8 cellular contexts compared by ENCODE assay signal in genomic region chr12:92363295-92364146, GRCh38.
DNase-seq lines count a peak whose midpoint lies in the region; ATAC-seq and TF ChIP-seq lines count a peak whose summit lies in the region.

No MANE protein-coding gene starts in this region.

- CTCF ChIA-PET in CD8-positive, alpha-beta memory T cell (lab: Charles Lee): interaction anchor here (0.8 to 1.9 kb wide), 7 partner anchors 11 to 219 kb away, joined by 3 to 5 read pairs (median 4); no protein-coding TSS in a partner anchor

- intact Hi-C loops in vagina (cut with DNase I): no loop called here

- peak; percentile 9 to 75 (median 39) for DNase-seq in CD8-positive, alpha-beta memory T cell
- peak; percentile 38 for DNase-seq in activated CD4-positive, CD25-positive, alpha-beta regulatory T cell treated with anti-CD3 and anti-CD28 coated beads, Interleukin-2, amount 50 U/mL, for 72 hours
- peak; percentile 9 to 18 (median 17) for DNase-seq in effector memory CD8-positive, alpha-beta T cell
- DNase-seq in vagina (ENCODE audit: extremely low spot score in 2 of 2) (no peak), occipital lobe (lab: John Stamatoyannopoulos, UW) (no peak)

- no peaks in the 10 kb centered on the region for H3K27me3 Mint-ChIP-seq in CD8-positive, alpha-beta memory T cell
- no peaks in the 10 kb centered on the region for H3K27me3 Mint-ChIP-seq in effector memory CD8-positive, alpha-beta T cell
- no peaks in the 10 kb centered on the region for H3K27me3 Mint-ChIP-seq in nephron (ENCODE audit: low read depth)

- peaks cover 55 to 69% (median 64%) of the 10 kb centered on the region in 3 donors for H3K4me1 Mint-ChIP-seq in CD8-positive, alpha-beta memory T cell
- peaks cover 36 to 47% of the 10 kb centered on the region in 2 donors for H3K4me1 Mint-ChIP-seq in effector memory CD8-positive, alpha-beta T cell (ENCODE audit: low read depth in 2 of 2)
- H3K4me1 Mint-ChIP-seq in nephron: peaks cover 68% of the 10 kb centered on the region

- no peaks in the 10 kb centered on the region for H3K9me3 ChIP-seq in CD8-positive, alpha-beta memory T cell (ENCODE audit: low read length)
- H3K9me3 ChIP-seq in vagina: no peaks in the 10 kb centered on the region

- peaks cover 0 to 20% (median 2%) of the 10 kb centered on the region in 3 donors for H3K36me3 Mint-ChIP-seq in CD8-positive, alpha-beta memory T cell
- H3K36me3 Mint-ChIP-seq in effector memory CD8-positive, alpha-beta T cell (ENCODE audit: insufficient read depth): peaks cover 4% of the 10 kb centered on the region
- H3K36me3 Mint-ChIP-seq in nephron (ENCODE audit: low read depth): no peaks in the 10 kb centered on the region

- H3K4me1 ChIP-seq in CD8-positive, alpha-beta memory T cell (ENCODE audit: insufficient read depth, low read length): peaks cover 65% of the 10 kb centered on the region
- H3K4me1 ChIP-seq in vagina: peaks cover 19% of the 10 kb centered on the region

- peak overlapping the region; percentile 35 for H3K4me3 ChIP-seq in CD8-positive, alpha-beta memory T cell (ENCODE audit: low read length)
- H3K4me3 ChIP-seq in vagina: peak overlapping the region; percentile 14 to 27

- ATAC-seq in GM19397 (IDR thresholded peaks at IDR 0.05; ENCODE audit: unreplicated experiment) (peak; percentile 53), HG03469 (IDR thresholded peaks at IDR 0.05; ENCODE audit: unreplicated experiment) (peak; percentile 43)
- peak; percentile 46 for ATAC-seq in effector memory CD8-positive, alpha-beta T cell (replicated peaks)

- H3K9me3 Mint-ChIP-seq in CD8-positive, alpha-beta memory T cell: peaks cover 12 to 18% (median 15%) of the 10 kb centered on the region in 5 donors
- peaks cover 0 to 5% of the 10 kb centered on the region in 2 donors for H3K9me3 Mint-ChIP-seq in effector memory CD8-positive, alpha-beta T cell
- H3K9me3 Mint-ChIP-seq in nephron: no peaks in the 10 kb centered on the region

- H3K27me3 ChIP-seq in CD8-positive, alpha-beta memory T cell (ENCODE audit: insufficient read depth, low read length, poor library complexity, severe bottlenecking): no peaks in the 10 kb centered on the region
- H3K27me3 ChIP-seq in vagina: no peaks in the 10 kb centered on the region

- POLR2A ChIA-PET in CD8-positive, alpha-beta memory T cell (lab: Charles Lee): interaction anchor here (1.5 to 2.7 kb wide), 3 partner anchors 35 to 218 kb away, joined by 3 to 24 read pairs (median 6); partner anchors contain the start of gene BTG1

- peak overlapping the region; percentile 87 to 96 (median 94) for H3K27ac Mint-ChIP-seq in CD8-positive, alpha-beta memory T cell
- peak overlapping the region; percentile 83 to 86 for H3K27ac Mint-ChIP-seq in effector memory CD8-positive, alpha-beta T cell
- H3K27ac Mint-ChIP-seq in nephron: peak overlapping the region; percentile 84 to 91 (median 87)

- no peaks in the 10 kb centered on the region for H3K36me3 ChIP-seq in CD8-positive, alpha-beta memory T cell (ENCODE audit: insufficient read depth, low read length)
- H3K36me3 ChIP-seq in vagina: no peaks in the 10 kb centered on the region

- peak overlapping the region; percentile 15 for H3K27ac ChIP-seq in CD8-positive, alpha-beta memory T cell (ENCODE audit: low read depth, low read length)
- peak overlapping the region; percentile 19 for H3K27ac ChIP-seq in vagina

- H3K4me3 Mint-ChIP-seq in CD8-positive, alpha-beta memory T cell: peak overlapping the region; percentile 43 to 89 (median 76)
- peak overlapping the region; percentile 48 to 61 for H3K4me3 Mint-ChIP-seq in effector memory CD8-positive, alpha-beta T cell
- H3K4me3 Mint-ChIP-seq in nephron: peak overlapping the region; percentile 5 to 83 (median 61)

- no peak for TF ChIP-seq POLR2A in vagina (IDR thresholded peaks at IDR 0.05)

- TF ChIP-seq CTCF in nephron (IDR thresholded peaks at IDR 0.05; ENCODE audit: unreplicated experiment in 3 of 3) (no peak), vagina (IDR thresholded peaks at IDR 0.05) (no peak)

Comparison
In these comparisons a context has a peak if more than half of its experiments do, and no peak if none do; other contexts are left out.
1. DNase-seq: peak in CD8-positive, alpha-beta memory T cell (5 of 5), activated CD4-positive, CD25-positive, alpha-beta regulatory T cell treated with anti-CD3 and anti-CD28 coated beads, Interleukin-2, amount 50 U/mL, for 72 hours (single experiment) and effector memory CD8-positive, alpha-beta T cell (3 of 3); none in vagina (0 of 2) and occipital lobe (single experiment).
2. Peak in every context shown above with its lines, with median percentiles within 50 percentile points of each other: H3K27ac Mint-ChIP-seq, H3K4me3 Mint-ChIP-seq and ATAC-seq.